ENCODE assay signal across 18 cellular contexts in the genomic region with DNA sequence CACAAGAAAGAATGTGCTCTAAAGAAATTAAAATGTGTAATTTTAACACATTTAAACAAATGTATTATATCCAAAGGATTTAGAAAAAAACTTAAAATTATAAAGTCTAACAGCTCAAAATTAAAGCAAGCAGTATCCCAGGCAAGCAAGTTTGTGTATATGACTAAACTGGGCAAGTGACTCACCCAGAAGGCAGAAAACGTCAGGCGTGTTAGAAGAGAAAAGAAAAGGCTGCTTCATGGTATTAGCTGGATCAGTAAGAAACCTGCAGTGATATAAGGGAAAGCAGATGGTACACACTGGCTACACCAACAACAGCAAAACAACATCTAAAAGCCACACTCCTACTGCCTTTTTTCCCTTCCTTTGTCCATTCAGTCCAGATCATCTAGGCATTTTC.
DNase-seq lines count a peak whose midpoint lies in the region; ATAC-seq, FAIRE-seq and TF ChIP-seq lines count a peak whose summit lies in the region.
"Had no signal": no experiment of that assay in that cellular context is flagged by ENCODE, and none has a peak within 500 bp of the region (broad histone marks: within the 10 kb centered on the region; RNA-seq: fewer than 3 reads in every experiment).

No MANE protein-coding gene starts in this region.

- H3K4me1 Mint-ChIP-seq in neural crest cell (peaks cover 25% of the 10 kb centered on the region), immature natural killer cell (no peaks in the 10 kb centered on the region)
- H3K4me1 Mint-ChIP-seq: activated CD4-positive, alpha-beta T cell treated with anti-CD3 and anti-CD28 coated beads, Interleukin-2, amount 10 ng/mL, durations not matched to agents 7 days and 5 days; IgD-negative memory B cell had no signal

- no peak for ATAC-seq in GM21447 (IDR thresholded peaks at IDR 0.05; ENCODE audit: unreplicated experiment)
- ATAC-seq in HG02884 (IDR thresholded peaks at IDR 0.05; ENCODE audit: unreplicated experiment) = no peak
- ATAC-seq: activated T-cell treated with anti-CD3 and anti-CD28 coated beads, Interleukin-2, amount 50 U/mL, for 72 hours had no signal

- H4K20me1 ChIP-seq in GM23248 (ENCODE audit: insufficient read depth) = no peaks in the 10 kb centered on the region
- H4K20me1 ChIP-seq in H1 (replicated peaks in 1 of 2; ENCODE audit: control insufficient read depth in 1 of 2, insufficient read depth in 2 of 2, low read length in 2 of 2) = no peaks in the 10 kb centered on the region
- H4K20me1 ChIP-seq: BLaER1 had no signal

- H3K9me3 ChIP-seq in GM23248 (ENCODE audit: low read depth) (no peaks in the 10 kb centered on the region), H1 (ENCODE audit: insufficient read depth in 2 of 2, low read depth in 1 of 2, low read length in 1 of 2) (no peaks in the 10 kb centered on the region)
- H3K9me3 ChIP-seq: BLaER1, prostate gland, transverse colon had no signal

- H3K9me3 Mint-ChIP-seq in neural crest cell (peaks cover 3% of the 10 kb centered on the region), immature natural killer cell (peaks cover 0 to 32% (median 9%) of the 10 kb centered on the region in 6 donors)
- H3K9me3 Mint-ChIP-seq: activated CD4-positive, alpha-beta T cell treated with anti-CD3 and anti-CD28 coated beads, Interleukin-2, amount 10 ng/mL, durations not matched to agents 7 days and 5 days had no signal

- H3K4me2 ChIP-seq in GM23248 (ENCODE audit: unreplicated experiment) = no peak overlapping the region
- no peak overlapping the region for H3K4me2 ChIP-seq in H1 (ENCODE audit: insufficient read depth in 1 of 2, low read depth in 2 of 2, low read length in 2 of 2)
- H3K4me2 ChIP-seq: BLaER1 had no signal

- no peak overlapping the region for H3K23ac ChIP-seq in H1 (ENCODE audit: insufficient read length)

- H2AFZ ChIP-seq in GM23248 (no peak overlapping the region), H1 (ENCODE audit: low read length) (peak overlapping the region; percentile 84; the same call in 1 of the 2 replicates)

- no peak for TF ChIP-seq RAD21 in H1 (IDR thresholded peaks at IDR 0.05 in 1 of 2, conservative IDR thresholded peaks at IDR 0.05 in 1 of 2; ENCODE audit: low read depth in 2 of 2, low read length in 2 of 2)

- H3K4me1 ChIP-seq in GM23248 (ENCODE audit: insufficient read depth) = no peaks in the 10 kb centered on the region
- no peaks in the 10 kb centered on the region for H3K4me1 ChIP-seq in H1 (replicated peaks in 1 of 4; ENCODE audit: control insufficient read depth in 3 of 4, insufficient read depth in 4 of 4, low read length in 3 of 4)
- H3K4me1 ChIP-seq: BLaER1, prostate gland, transverse colon had no signal

- H4K91ac ChIP-seq in H1 (replicated peaks; ENCODE audit: insufficient read length, low read length) = no peak overlapping the region

- H3K27ac ChIP-seq in GM23248 (no peak overlapping the region), H1 (ENCODE audit: low read depth, low read length) (no peak overlapping the region)
- H3K27ac ChIP-seq: BLaER1, prostate gland, transverse colon had no signal

- H2BK5ac ChIP-seq in H1 (ENCODE audit: low read depth, low read length) = no peak overlapping the region

- H2BK15ac ChIP-seq in H1 (ENCODE audit: low read length) = no peak overlapping the region

- H3K79me1 ChIP-seq in H1 (ENCODE audit: low read depth, low read length) = no peaks in the 10 kb centered on the region

- H3K4me3 Mint-ChIP-seq in neural crest cell = peak overlapping the region; percentile 16
- H3K4me3 Mint-ChIP-seq in immature natural killer cell = no peak overlapping the region
- H3K4me3 Mint-ChIP-seq: activated CD4-positive, alpha-beta T cell treated with anti-CD3 and anti-CD28 coated beads, Interleukin-2, amount 10 ng/mL, durations not matched to agents 7 days and 5 days; activated T-cell treated with anti-CD3 and anti-CD28 coated beads, Interleukin-2, amount 50 U/mL, for 72 hours; IgD-negative memory B cell had no signal

- no peak overlapping the region for H2BK120ac ChIP-seq in H1 (replicated peaks; ENCODE audit: low read depth, low read length)

- in situ Hi-C loops in GM23248 (cut with MboI) = no loop called here

- H3K9ac ChIP-seq in GM23248 (no peak overlapping the region), H1 (replicated peaks in 1 of 4; ENCODE audit: extremely low read depth in 1 of 4, low read depth in 3 of 4, low read length in 3 of 4) (no peak overlapping the region)
- H3K9ac ChIP-seq: BLaER1 had no signal

- H3K27me3 ChIP-seq in GM23248 (replicated peaks; ENCODE audit: insufficient read depth) (no peaks in the 10 kb centered on the region), H1 (replicated peaks in 1 of 4; ENCODE audit: control insufficient read depth in 3 of 4, extremely low read depth in 1 of 4, insufficient read depth in 3 of 4, low read length in 3 of 4) (no peaks in the 10 kb centered on the region)
- H3K27me3 ChIP-seq: BLaER1, dorsolateral prefrontal cortex, transverse colon had no signal

- no peak overlapping the region for H2BK20ac ChIP-seq in H1 (ENCODE audit: low read length)

- no peak overlapping the region for H3K18ac ChIP-seq in H1 (ENCODE audit: extremely low read depth, low read length)

- TF ChIP-seq CTCF in H1 (IDR thresholded peaks at IDR 0.05; ENCODE audit: control extremely low read depth in 1 of 3, insufficient read depth in 1 of 3, low read depth in 1 of 3, low read length in 3 of 3) (no peak), neural crest cell (conservative IDR thresholded peaks at IDR 0.05) (no peak)

- no peak overlapping the region for H4K5ac ChIP-seq in H1 (ENCODE audit: insufficient read length, low read depth, low read length)

- peaks cover 4% of the 10 kb centered on the region; the same call in 1 of the 2 replicates for H3K9me2 ChIP-seq in GM23248 (ENCODE audit: insufficient read depth)

- no peaks in the 10 kb centered on the region for H3K27me3 Mint-ChIP-seq in neural crest cell (ENCODE audit: low read depth)
- no peaks in the 10 kb centered on the region for H3K27me3 Mint-ChIP-seq in immature natural killer cell (ENCODE audit: low read depth in 3 of 3)
- H3K27me3 Mint-ChIP-seq: activated CD4-positive, alpha-beta T cell treated with anti-CD3 and anti-CD28 coated beads, Interleukin-2, amount 10 ng/mL, durations not matched to agents 7 days and 5 days; IgD-negative memory B cell had no signal

- H4K8ac ChIP-seq in H1 (ENCODE audit: extremely low read depth, insufficient read depth, low read length) = no peak overlapping the region

- POLR2A ChIA-PET in H1 (lab: Charles Lee; ENCODE audit: partially characterized antibody) = no interaction called here

- DNase-seq in GM23248 = peak; percentile 0
- peak; percentile 56 for DNase-seq in NCI-H69 (lab: John Stamatoyannopoulos, UW)
- DNase-seq in H1 (ENCODE audit: low read depth in 1 of 2, low spot score in 2 of 2) = no peak
- no peak for DNase-seq in neural crest cell (ENCODE audit: low read depth, low spot score)
- DNase-seq in AG08396 (ENCODE audit: low spot score) = no peak
- DNase-seq in immature natural killer cell = no peak
- DNase-seq: activated CD4-positive, alpha-beta T cell treated with anti-CD3 and anti-CD28 coated beads, Interleukin-2, amount 10 ng/mL, durations not matched to agents 7 days and 5 days; activated T-cell treated with anti-CD3 and anti-CD28 coated beads, Interleukin-2, amount 50 U/mL, for 72 hours; GF-D8; NCI-H1092 treated with DMSO at 0.1 percent for 48 hours; T-helper 9 cell; transverse colon had no signal

- H3K4me3 ChIP-seq in GM23248 (no peak overlapping the region), H1 (ENCODE audit: extremely low read depth in 1 of 4, insufficient read depth in 2 of 4, low read depth in 3 of 4, low read length in 4 of 4) (no peak overlapping the region)
- H3K4me3 ChIP-seq: BLaER1, dorsolateral prefrontal cortex, prostate gland, transverse colon had no signal

- H3K23me2 ChIP-seq in H1 (ENCODE audit: low read depth, low read length) = no peaks in the 10 kb centered on the region

- H3K36me3 ChIP-seq in GM23248 (ENCODE audit: low read depth) (no peaks in the 10 kb centered on the region), H1 (ENCODE audit: control insufficient read depth in 2 of 4, insufficient read depth in 4 of 4, low read length in 3 of 4) (no peaks in the 10 kb centered on the region)
- H3K36me3 ChIP-seq: BLaER1, prostate gland, transverse colon had no signal

- no peak for TF ChIP-seq EP300 in H1 (IDR thresholded peaks at IDR 0.05; ENCODE audit: borderline replicate concordance in 1 of 2, low read depth in 2 of 2, low read length in 2 of 2)

- 2 to 4% methylated on average over 2 of the region's 2 CpGs for WGBS in GM23248 (ENCODE audit: low coverage in 1 of 2, low lambda C conversion rate in 2 of 2, missing lambda C conversion rate in 2 of 2), 2 experiments
- WGBS in H1 (ENCODE audit: extremely low coverage in 1 of 2, insufficient coverage in 1 of 2, insufficient read length in 1 of 2, insufficient replicate concordance in 2 of 2, low coverage in 1 of 2, low lambda C conversion rate in 2 of 2, missing lambda C conversion rate in 1 of 2), 2 experiments = 81% methylated on average over 2 of the region's 2 CpGs; no CpG with 5 or more reads in 1 of the 2 experiments

- FAIRE-seq in H1 (lab: Jason Lieb, UNC) = peak; percentile 13

- H3K79me2 ChIP-seq in GM23248 (ENCODE audit: insufficient read depth) (no peaks in the 10 kb centered on the region), H1 (ENCODE audit: control insufficient read depth in 1 of 2, insufficient read depth in 2 of 2, low read length in 2 of 2) (no peaks in the 10 kb centered on the region)

- H3K27ac Mint-ChIP-seq in neural crest cell (ENCODE audit: unreplicated experiment) (peak overlapping the region; percentile 95), immature natural killer cell (no peak overlapping the region)
- H3K27ac Mint-ChIP-seq: activated CD4-positive, alpha-beta T cell treated with anti-CD3 and anti-CD28 coated beads, Interleukin-2, amount 10 ng/mL, durations not matched to agents 7 days and 5 days; activated T-cell treated with anti-CD3 and anti-CD28 coated beads, Interleukin-2, amount 50 U/mL, for 72 hours; IgD-negative memory B cell had no signal

- no peak overlapping the region for H2AK5ac ChIP-seq in H1 (ENCODE audit: low read depth, low read length)

- CTCF ChIA-PET in H1 (lab: Charles Lee; ENCODE audit: partially characterized antibody) = no interaction called here

- H2BK12ac ChIP-seq in H1 (ENCODE audit: low read depth, low read length) = no peak overlapping the region

- no peaks in the 10 kb centered on the region for H3F3A ChIP-seq in GM23248 (ENCODE audit: insufficient read depth)

- TF ChIP-seq POLR2A in H1 (IDR thresholded peaks at IDR 0.05; ENCODE audit: control extremely low read depth in 1 of 2, low read depth in 2 of 2, low read length in 2 of 2) = no peak

- no peak overlapping the region for H3K4ac ChIP-seq in H1 (replicated peaks; ENCODE audit: insufficient read length, low read depth, low read length)

- no peaks in the 10 kb centered on the region for H3K36me3 Mint-ChIP-seq in neural crest cell (ENCODE audit: low read depth)
- no peaks in the 10 kb centered on the region for H3K36me3 Mint-ChIP-seq in immature natural killer cell
- H3K36me3 Mint-ChIP-seq: IgD-negative memory B cell had no signal

- H3K56ac ChIP-seq in H1 (replicated peaks; ENCODE audit: insufficient read length, low read depth, low read length) = no peak overlapping the region

- no peak overlapping the region for H3K14ac ChIP-seq in H1 (ENCODE audit: insufficient read length)

TF ChIP-seq in H1, 55 proteins besides CTCF, POLR2A, EP300 and RAD21 (continues in another document):
- TF ChIP-seq RXRA (IDR thresholded peaks at IDR 0.05; ENCODE audit: insufficient read depth, low read depth, low read length) (no peak), SIX5 (IDR thresholded peaks at IDR 0.05; ENCODE audit: low read depth, low read length) (no peak)

Comparison
In these comparisons a context has a peak if more than half of its experiments do, and no peak if none do; other contexts are left out.
1. DNase-seq: peak in GM23248 (single experiment) and NCI-H69 (single experiment); none in H1 (0 of 2), neural crest cell (single experiment), AG08396 (single experiment) and immature natural killer cell (0 of 3).